ENCODE assay signal across 18 cellular contexts in the genomic region with DNA sequence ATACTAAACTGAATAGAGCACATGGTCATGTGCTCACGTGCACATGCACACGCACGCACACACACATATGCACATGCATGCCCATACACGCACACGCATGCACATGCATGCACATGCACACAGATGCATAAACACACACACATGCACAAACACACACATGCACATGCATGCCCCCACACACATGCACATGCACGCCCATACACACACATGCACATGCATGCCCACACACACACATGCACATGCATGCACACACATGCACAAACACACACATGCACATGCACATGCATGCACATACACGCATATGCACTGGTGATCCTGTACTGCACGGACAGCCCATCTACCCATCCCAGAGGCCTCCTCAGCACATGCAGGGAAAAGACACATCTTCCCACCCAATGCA.
"Had no signal": no experiment of that assay in that cellular context is flagged by ENCODE, and none has a peak within 500 bp of the region (broad histone marks: within the 10 kb centered on the region; RNA-seq: fewer than 3 reads in every experiment).

No MANE protein-coding gene starts in this region.

- H3K4me3 ChIP-seq: esophagus muscularis mucosa, gastrocnemius medialis, heart right ventricle, neural progenitor cell, sigmoid colon, skin epidermis, stomach, thyroid gland, upper lobe of left lung had no signal

- FAIRE-seq: endometrium, islet of Langerhans had no signal

- H3K9ac ChIP-seq: neural progenitor cell had no signal

- DNase-seq: effector memory CD4-positive, alpha-beta T cell; gastrocnemius medialis; heart right ventricle; kidney glomerular epithelial cell; natural killer cell; sigmoid colon; stimulated activated CD4-positive, alpha-beta T cell treated with anti-CD3 and anti-CD28 coated beads, Interleukin-2, amount 100 ng/mL, for 24 hours; stimulated activated CD4-positive, alpha-beta T cell treated with anti-CD3 and anti-CD28 coated beads, Interleukin-4, amount 100 ng/mL, for 4 hours; stimulated activated naive B cell treated with anti-CD40 and anti-IgM and Interleukin-4, amounts not matched to agents 10 μg/mL and 1 μg/mL and 100 μg/mL, for 72 hours; stomach; thyroid gland; upper lobe of left lung had no signal

- H3K27me3 ChIP-seq: esophagus muscularis mucosa, gastrocnemius medialis, heart right ventricle, neural progenitor cell, sigmoid colon, stomach, thyroid gland, upper lobe of left lung had no signal

- H3K36me3 ChIP-seq: esophagus muscularis mucosa, gastrocnemius medialis, heart right ventricle, neural progenitor cell, sigmoid colon, stomach, thyroid gland, upper lobe of left lung had no signal

- H3K4me1 ChIP-seq: gastrocnemius medialis, heart right ventricle, thyroid gland, upper lobe of left lung had no signal

- H3K9me3 ChIP-seq: esophagus muscularis mucosa, gastrocnemius medialis, heart right ventricle, sigmoid colon, thyroid gland, upper lobe of left lung had no signal

- H3K27ac ChIP-seq: epithelial cell of prostate, esophagus muscularis mucosa, gastrocnemius medialis, heart right ventricle, neural progenitor cell, skin epidermis, stomach, thyroid gland, upper lobe of left lung had no signal
